Comparison of ENCODE assay signal across 13 cellular contexts in genomic region chr10:110168601-110169481, GRCh38. TPM values are rescaled to one million over a fixed set of nuclear protein-coding genes. Genes with fewer than 3 reads are reported as not detected.
DNase-seq lines count a peak whose midpoint lies in the region; ATAC-seq and TF ChIP-seq lines count a peak whose summit lies in the region.
"Had no signal": no experiment of that assay in that cellular context is flagged by ENCODE, and none has a peak within 500 bp of the region (broad histone marks: within the 10 kb centered on the region; RNA-seq: fewer than 3 reads in every experiment).

No MANE protein-coding gene starts in this region.

- H3K4me3 Mint-ChIP-seq in CD4-positive, alpha-beta T cell, result no peak overlapping the region
- H3K4me3 Mint-ChIP-seq in activated CD8-positive, alpha-beta T cell treated with anti-CD3 and anti-CD28 coated beads, Interleukin-2, amount 10 ng/mL, durations not matched to agents 7 days and 5 days, result no peak overlapping the region

- CTCF ChIA-PET in CD4-positive, alpha-beta T cell (lab: Charles Lee), result no interaction called here
- CTCF ChIA-PET in activated CD8-positive, alpha-beta T cell treated with anti-CD3 and anti-CD28 coated beads, Interleukin-2, amount 10 ng/mL, durations not matched to agents 7 days and 5 days (lab: Charles Lee), result interaction anchor here (0.6 to 1.5 kb wide), 4 partner anchors 12 to 110 kb away, joined by 3 read pairs; no protein-coding TSS in a partner anchor

- ATAC-seq in CD4-positive, alpha-beta T cell (ENCODE audit: poor library complexity), result peak; percentile 48
- peak; percentile 71 for ATAC-seq in GM21737 (IDR thresholded peaks at IDR 0.05; ENCODE audit: unreplicated experiment)
- ATAC-seq in activated CD8-positive, alpha-beta T cell treated with anti-CD3 and anti-CD28 coated beads, Interleukin-2, amount 10 ng/mL, durations not matched to agents 7 days and 5 days, result peak; percentile 44
- no peak for ATAC-seq in aorta (ENCODE audit: low FRiP score)

- no peak overlapping the region for H3K27ac ChIP-seq in CD4-positive, alpha-beta T cell (ENCODE audit: low read depth, low read length)
- H3K27ac ChIP-seq in aorta (ENCODE audit: low read depth in 1 of 2, low read length in 2 of 2), result no peak overlapping the region
- H3K27ac ChIP-seq: tibial nerve had no signal

- H3K36me3 ChIP-seq in aorta (ENCODE audit: control insufficient read depth in 1 of 2, insufficient read depth in 2 of 2, low read length in 1 of 2), result no peaks in the 10 kb centered on the region
- H3K36me3 ChIP-seq: tibial nerve had no signal

- H3K4me3 ChIP-seq in aorta (ENCODE audit: low read length in 2 of 2), result no peak overlapping the region
- H3K4me3 ChIP-seq: tibial nerve had no signal

- 3 to 7% methylated on average over 10 of the region's 10 CpGs for WGBS in aorta, 2 donors

- no peaks in the 10 kb centered on the region for H3K9me3 Mint-ChIP-seq in CD4-positive, alpha-beta T cell
- H3K9me3 Mint-ChIP-seq in activated CD8-positive, alpha-beta T cell treated with anti-CD3 and anti-CD28 coated beads, Interleukin-2, amount 10 ng/mL, durations not matched to agents 7 days and 5 days (ENCODE audit: insufficient read depth), result no peaks in the 10 kb centered on the region

- no peak for TF ChIP-seq CTCF in CD4-positive, alpha-beta T cell (IDR thresholded peaks at IDR 0.05)

- H3K4me1 Mint-ChIP-seq in CD4-positive, alpha-beta T cell (ENCODE audit: low read depth), result peaks cover 28% of the 10 kb centered on the region
- peaks cover 16% of the 10 kb centered on the region for H3K4me1 Mint-ChIP-seq in activated CD8-positive, alpha-beta T cell treated with anti-CD3 and anti-CD28 coated beads, Interleukin-2, amount 10 ng/mL, durations not matched to agents 7 days and 5 days (ENCODE audit: low read depth)

- H3K27ac Mint-ChIP-seq in CD4-positive, alpha-beta T cell, result no peak overlapping the region
- H3K27ac Mint-ChIP-seq in activated CD8-positive, alpha-beta T cell treated with anti-CD3 and anti-CD28 coated beads, Interleukin-2, amount 10 ng/mL, durations not matched to agents 7 days and 5 days, result no peak overlapping the region

- H3K36me3 Mint-ChIP-seq in CD4-positive, alpha-beta T cell (ENCODE audit: low read depth), result no peaks in the 10 kb centered on the region
- H3K36me3 Mint-ChIP-seq in activated CD8-positive, alpha-beta T cell treated with anti-CD3 and anti-CD28 coated beads, Interleukin-2, amount 10 ng/mL, durations not matched to agents 7 days and 5 days (ENCODE audit: low read depth), result no peaks in the 10 kb centered on the region

- no peaks in the 10 kb centered on the region for H3K4me1 ChIP-seq in aorta (ENCODE audit: control insufficient read depth in 1 of 2, insufficient read depth in 2 of 2, low read length in 2 of 2)

- peaks cover 69% of the 10 kb centered on the region for H3K27me3 ChIP-seq in CD4-positive, alpha-beta T cell (ENCODE audit: control insufficient read depth, insufficient read depth, low read length)
- H3K27me3 ChIP-seq in aorta (ENCODE audit: control insufficient read depth in 1 of 2, insufficient read depth in 2 of 2, low read length in 1 of 2), result peaks cover 0 to 4% of the 10 kb centered on the region in 2 donors

- POLR2A ChIA-PET in CD4-positive, alpha-beta T cell (lab: Charles Lee), result interaction anchor here (0.9 to 1.8 kb wide), 3 partner anchors 12 to 43 kb away, joined by 5 to 7 read pairs (median 6); no protein-coding TSS in a partner anchor
- POLR2A ChIA-PET in activated CD8-positive, alpha-beta T cell treated with anti-CD3 and anti-CD28 coated beads, Interleukin-2, amount 10 ng/mL, durations not matched to agents 7 days and 5 days (lab: Charles Lee), result interaction anchor here (0.5 kb wide), 1 partner anchor 334 kb away, joined by 3 read pairs; no protein-coding TSS in a partner anchor

- intact Hi-C loops in CD4-positive, alpha-beta T cell (cut with DNase I, micrococcal nuclease), result no loop called here
- intact Hi-C loops in aorta (cut with DNase I), result no loop called here
- intact Hi-C loops in posterior vena cava (cut with DNase I), result no loop called here

- DNase-seq in CD4-positive, alpha-beta T cell, result no peak
- DNase-seq in activated CD8-positive, alpha-beta T cell treated with anti-CD3 and anti-CD28 coated beads, Interleukin-2, amount 10 ng/mL, durations not matched to agents 7 days and 5 days, result peak; percentile 27
- DNase-seq in left kidney (ENCODE audit: low read depth, low spot score) (peak; percentile 65), SK-N-DZ (ENCODE audit: low spot score) (no peak), NCI-H510A treated with DMSO at 0.1 percent for 48 hours (lab: John Stamatoyannopoulos, UW) (no peak), aorta (no peak), posterior vena cava (ENCODE audit: low spot score) (no peak)
- DNase-seq: activated CD8-positive, alpha-beta memory T cell treated with anti-CD3 and anti-CD28 coated beads, Interleukin-2, amount 50 U/mL, for 4 hours; foreskin melanocyte; stimulated activated CD4-positive, alpha-beta T cell treated with anti-CD3 and anti-CD28 coated beads, Interleukin-4, amount 100 ng/mL, for 1 hour had no signal

- no peaks in the 10 kb centered on the region for H3K9me3 ChIP-seq in CD4-positive, alpha-beta T cell (ENCODE audit: control insufficient read depth, low read length)
- no peaks in the 10 kb centered on the region for H3K9me3 ChIP-seq in aorta (ENCODE audit: control insufficient read depth, low read length)
- H3K9me3 ChIP-seq: Caco-2, tibial nerve had no signal

- peaks cover 81% of the 10 kb centered on the region for H3K27me3 Mint-ChIP-seq in CD4-positive, alpha-beta T cell
- peaks cover 66% of the 10 kb centered on the region for H3K27me3 Mint-ChIP-seq in activated CD8-positive, alpha-beta T cell treated with anti-CD3 and anti-CD28 coated beads, Interleukin-2, amount 10 ng/mL, durations not matched to agents 7 days and 5 days (ENCODE audit: low read depth)

RNA-seq across cellular contexts. Expression of gene MXI1, which starts 38.6 kb away (rescaled TPM):
- 10 to 100 TPM; 74.3 to 84.3 TPM for total RNA-seq in CD4-positive, alpha-beta T cell
- total RNA-seq in activated CD8-positive, alpha-beta T cell treated with anti-CD3 and anti-CD28 coated beads, Interleukin-2, amount 10 ng/mL, durations not matched to agents 7 days and 5 days, result 10 to 100 TPM; 11.3 to 12.3 TPM
- 29.5 and 30.7 TPM in 2 replicates for polyA plus RNA-seq in SK-N-DZ (2014; cell fraction: cytosol; rRNA removed)
- polyA plus RNA-seq in SK-N-DZ (2014; cell fraction: nucleus; rRNA removed), result 18.9 and 23.2 TPM in 2 replicates
- total RNA-seq in aorta (100 to 1,000 TPM in 1 of 2 donors, 10 to 100 TPM in 1; 72.3 to 121 TPM), posterior vena cava (10 to 100 TPM; 45.5 to 51.9 TPM)
- 100 to 1,000 TPM in 1 of 2 donors, 10 to 100 TPM in 1; 79.9 to 101 TPM for polyA plus RNA-seq in aorta

Comparison
In these comparisons a context has a peak if more than half of its experiments do, and no peak if none do; other contexts are left out.
1. DNase-seq: peak in activated CD8-positive, alpha-beta T cell treated with anti-CD3 and anti-CD28 coated beads, Interleukin-2, amount 10 ng/mL, durations not matched to agents 7 days and 5 days (single experiment) and left kidney (single experiment); none in CD4-positive, alpha-beta T cell (0 of 10), SK-N-DZ (single experiment), NCI-H510A treated with DMSO at 0.1 percent for 48 hours (single experiment), aorta (0 of 2) and posterior vena cava (single experiment).